ENCODE assay signal across 21 cellular contexts in the genomic region with DNA sequence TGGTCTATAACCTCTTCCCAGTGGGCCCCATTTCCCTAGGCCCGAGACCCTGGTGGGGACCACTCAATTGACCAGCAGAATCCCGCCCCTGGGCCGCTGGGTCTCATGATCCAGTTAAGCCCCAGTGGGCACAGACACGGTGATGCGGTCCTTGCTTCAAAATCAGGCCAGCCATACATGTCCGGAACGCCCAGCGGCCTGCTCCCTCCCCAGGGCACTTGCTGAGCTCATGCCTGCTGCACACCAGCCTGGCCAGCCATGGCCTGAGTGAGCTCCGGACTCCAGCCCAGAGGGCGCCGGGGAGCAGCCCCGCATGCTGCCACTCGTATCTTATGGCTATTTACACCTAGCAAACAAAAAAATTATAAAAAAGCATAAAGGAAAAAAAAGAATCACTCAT. TPM values are rescaled to one million over a fixed set of nuclear protein-coding genes. Genes with fewer than 3 reads are reported as not detected.
DNase-seq lines count a peak whose midpoint lies in the region; ATAC-seq and TF ChIP-seq lines count a peak whose summit lies in the region.
"Had no signal": no experiment of that assay in that cellular context is flagged by ENCODE, and none has a peak within 500 bp of the region (broad histone marks: within the 10 kb centered on the region; RNA-seq: fewer than 3 reads in every experiment).

No MANE protein-coding gene starts in this region.

- H3K36me3 ChIP-seq in right atrium auricular region (no peaks in the 10 kb centered on the region), lower lobe of right lung (no peaks in the 10 kb centered on the region)
- H3K36me3 ChIP-seq: adrenal gland, brain microvascular endothelial cell, colonic mucosa, gastroesophageal sphincter, ovary, upper lobe of left lung had no signal

- ATAC-seq in left ventricle myocardium superior (no peak), WTC11 (peak; percentile 51), lower lobe of right lung (no peak), HG03139 (IDR thresholded peaks at IDR 0.05; ENCODE audit: unreplicated experiment) (no peak)
- ATAC-seq: gastroesophageal sphincter, natural killer cell had no signal

- H3K27ac ChIP-seq in right atrium auricular region (no peak overlapping the region), lower lobe of right lung (no peak overlapping the region)
- H3K27ac ChIP-seq: adrenal gland, brain microvascular endothelial cell, colonic mucosa, gastroesophageal sphincter, GM23248, ovary, upper lobe of left lung had no signal

- peak; percentile 9 for DNase-seq in left ventricle myocardium superior
- no peak for DNase-seq in right atrium auricular region (ENCODE audit: low spot score)
- DNase-seq in WTC11 (ENCODE audit: low spot score) = peak; percentile 11
- DNase-seq in lower lobe of right lung = peak; percentile 42
- no peak for DNase-seq in COLO829 (ENCODE audit: low spot score)
- DNase-seq in NCI-H748 (lab: John Stamatoyannopoulos, UW; ENCODE audit: unreplicated experiment) = no peak
- no peak for DNase-seq in COLO668 (lab: John Stamatoyannopoulos, UW; ENCODE audit: unreplicated experiment)
- DNase-seq: ACHN; activated CD4-positive, alpha-beta T cell treated with anti-CD3 and anti-CD28 coated beads, Interleukin-2, amount 10 ng/mL, durations not matched to agents 7 days and 5 days; brain microvascular endothelial cell; C1 segment of cervical spinal cord; colonic mucosa; EL; GM23248; natural killer cell; SIG-M5; upper lobe of left lung had no signal

- H3K4me1 ChIP-seq in right atrium auricular region (peaks cover 0 to 9% of the 10 kb centered on the region in 2 donors), lower lobe of right lung (peaks cover 17% of the 10 kb centered on the region)
- H3K4me1 ChIP-seq: adrenal gland, gastroesophageal sphincter had no signal

- TF ChIP-seq CTCF in right atrium auricular region (IDR thresholded peaks at IDR 0.05) (no peak), WTC11 (IDR thresholded peaks at IDR 0.05) (no peak), lower lobe of right lung (IDR thresholded peaks at IDR 0.05) (no peak)

- H3K27me3 ChIP-seq in right atrium auricular region (no peaks in the 10 kb centered on the region), lower lobe of right lung (ENCODE audit: low read depth) (peaks cover 14% of the 10 kb centered on the region)
- H3K27me3 ChIP-seq: adrenal gland, brain microvascular endothelial cell, colonic mucosa, ovary, upper lobe of left lung had no signal

- H3K36me3 Mint-ChIP-seq in WTC11 = no peaks in the 10 kb centered on the region
- H3K36me3 Mint-ChIP-seq: natural killer cell had no signal

- H3K9me3 ChIP-seq in right atrium auricular region = no peaks in the 10 kb centered on the region
- no peaks in the 10 kb centered on the region for H3K9me3 ChIP-seq in lower lobe of right lung
- H3K9me3 ChIP-seq: adrenal gland, colonic mucosa, gastroesophageal sphincter, ovary, upper lobe of left lung had no signal

- no peaks in the 10 kb centered on the region for H3K27me3 Mint-ChIP-seq in WTC11 (ENCODE audit: low read depth)
- H3K27me3 Mint-ChIP-seq: activated CD4-positive, alpha-beta T cell treated with anti-CD3 and anti-CD28 coated beads, Interleukin-2, amount 10 ng/mL, durations not matched to agents 7 days and 5 days had no signal

- POLR2A ChIA-PET in WTC11 (lab: Charles Lee) = no interaction called here

- no peak overlapping the region for H3K4me3 ChIP-seq in right atrium auricular region
- H3K4me3 ChIP-seq in lower lobe of right lung = no peak overlapping the region
- H3K4me3 ChIP-seq: adrenal gland, colonic mucosa, gastroesophageal sphincter, GM23248, ovary, upper lobe of left lung had no signal

- peaks cover 13% of the 10 kb centered on the region for H3K4me1 Mint-ChIP-seq in WTC11

- CTCF ChIA-PET in WTC11 (lab: Charles Lee) = interaction anchor here (0.5 to 4.2 kb wide), 14 partner anchors 12 to 387 kb away, joined by 3 to 37 read pairs (median 3); no protein-coding TSS in a partner anchor

- no peak overlapping the region for H3K27ac Mint-ChIP-seq in WTC11
- H3K27ac Mint-ChIP-seq: activated CD4-positive, alpha-beta T cell treated with anti-CD3 and anti-CD28 coated beads, Interleukin-2, amount 10 ng/mL, durations not matched to agents 7 days and 5 days; natural killer cell had no signal

- no peak overlapping the region for H3K4me3 Mint-ChIP-seq in WTC11
- H3K4me3 Mint-ChIP-seq: activated CD4-positive, alpha-beta T cell treated with anti-CD3 and anti-CD28 coated beads, Interleukin-2, amount 10 ng/mL, durations not matched to agents 7 days and 5 days; natural killer cell had no signal

- peaks cover 6% of the 10 kb centered on the region for H3K9me3 Mint-ChIP-seq in WTC11
- H3K9me3 Mint-ChIP-seq: activated CD4-positive, alpha-beta T cell treated with anti-CD3 and anti-CD28 coated beads, Interleukin-2, amount 10 ng/mL, durations not matched to agents 7 days and 5 days; natural killer cell had no signal

- intact Hi-C loops in left ventricle myocardium superior (cut with micrococcal nuclease) (no loop called here), lower lobe of right lung (cut with DNase I) (no loop called here)

TF ChIP-seq in WTC11, 78 proteins besides CTCF, POLR2A, EP300 and RAD21:
- TF ChIP-seq JUN (CRISPR knock-in tag; IDR thresholded peaks at IDR 0.05) (no peak), ETV6 (CRISPR knock-in tag; IDR thresholded peaks at IDR 0.05) (no peak), PRRX2 (CRISPR knock-in tag; IDR thresholded peaks at IDR 0.05) (no peak), NR2C2 (CRISPR knock-in tag; IDR thresholded peaks at IDR 0.05) (no peak), EMX1 (CRISPR knock-in tag; IDR thresholded peaks at IDR 0.05) (no peak), ELF4 (CRISPR knock-in tag; IDR thresholded peaks at IDR 0.05; ENCODE audit: low read depth) (no peak), GABPB1 (CRISPR knock-in tag; IDR thresholded peaks at IDR 0.05) (no peak), TCF7 (CRISPR knock-in tag; IDR thresholded peaks at IDR 0.05; ENCODE audit: low read depth) (no peak), ZNF423 (CRISPR knock-in tag; IDR thresholded peaks at IDR 0.05) (no peak)
- TF ChIP-seq, protein P1, sequence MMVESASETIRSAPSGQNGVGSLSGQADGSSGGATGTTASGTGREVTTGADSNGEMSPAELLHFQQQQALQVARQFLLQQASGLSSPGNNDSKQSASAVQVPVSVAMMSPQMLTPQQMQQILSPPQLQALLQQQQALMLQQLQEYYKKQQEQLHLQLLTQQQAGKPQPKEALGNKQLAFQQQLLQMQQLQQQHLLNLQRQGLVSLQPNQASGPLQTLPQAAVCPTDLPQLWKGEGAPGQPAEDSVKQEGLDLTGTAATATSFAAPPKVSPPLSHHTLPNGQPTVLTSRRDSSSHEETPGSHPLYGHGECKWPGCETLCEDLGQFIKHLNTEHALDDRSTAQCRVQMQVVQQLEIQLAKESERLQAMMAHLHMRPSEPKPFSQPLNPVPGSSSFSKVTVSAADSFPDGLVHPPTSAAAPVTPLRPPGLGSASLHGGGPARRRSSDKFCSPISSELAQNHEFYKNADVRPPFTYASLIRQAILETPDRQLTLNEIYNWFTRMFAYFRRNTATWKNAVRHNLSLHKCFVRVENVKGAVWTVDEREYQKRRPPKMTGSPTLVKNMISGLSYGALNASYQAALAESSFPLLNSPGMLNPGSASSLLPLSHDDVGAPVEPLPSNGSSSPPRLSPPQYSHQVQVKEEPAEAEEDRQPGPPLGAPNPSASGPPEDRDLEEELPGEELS (CRISPR knock-in tag; IDR thresholded peaks at IDR 0.05) = no peak

RNA-seq across cellular contexts. Expression of a gene that starts 34.4 kb away (rescaled TPM):
- total RNA-seq in left ventricle myocardium superior (95.1 TPM), right atrium auricular region (10 to 100 TPM; 57.5 to 63.9 TPM), WTC11 (2021) (35.0 to 37.2 TPM (median 36.4 TPM) in 3 replicates), lower lobe of right lung (82.3 TPM)

Comparison
In these comparisons a context has a peak if more than half of its experiments do, and no peak if none do; other contexts are left out.
1. DNase-seq: peak in left ventricle myocardium superior (single experiment), WTC11 (single experiment) and lower lobe of right lung (single experiment); none in right atrium auricular region (single experiment), COLO829 (single experiment), NCI-H748 (single experiment) and COLO668 (single experiment).